8 cellular contexts compared by ENCODE assay signal in the genomic region with DNA sequence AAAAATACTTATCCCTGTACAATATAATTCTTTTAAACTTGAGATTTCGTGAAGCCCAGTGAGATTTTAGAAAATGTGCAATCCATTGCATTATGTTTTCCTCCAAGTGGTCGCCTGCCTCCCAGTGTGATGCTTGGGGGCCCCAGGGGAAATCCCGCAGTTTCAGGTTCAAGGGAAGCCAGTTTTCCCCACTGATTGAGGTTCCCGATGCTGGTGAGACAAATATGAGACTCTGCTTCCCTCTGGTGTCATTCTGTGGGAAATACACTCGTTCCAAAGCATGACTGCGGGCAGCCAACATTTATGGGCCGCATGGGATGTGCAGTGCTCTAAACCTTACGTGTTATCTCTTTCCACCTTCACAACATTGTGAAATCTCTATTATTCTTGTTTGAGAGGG.
DNase-seq lines count a peak whose midpoint lies in the region; ATAC-seq and TF ChIP-seq lines count a peak whose summit lies in the region.

No MANE protein-coding gene starts in this region.

- CTCF ChIA-PET in A673 (lab: Charles Lee), result interaction anchor here (0.7 to 1.9 kb wide), 7 partner anchors 159 to 479 kb away, joined by 3 to 22 read pairs (median 5); a partner anchor contains a TSS
- CTCF ChIA-PET in activated CD8-positive, alpha-beta T cell treated with anti-CD3 and anti-CD28 coated beads for 36 hours (lab: Charles Lee), result interaction anchor here (0.6 to 5.2 kb wide), 40 partner anchors 9 to 468 kb away, joined by 3 to 144 read pairs (median 4); no protein-coding TSS in a partner anchor

- H3K27me3 ChIP-seq in A673 (replicated peaks; ENCODE audit: insufficient read depth, low read depth, low read length, poor library complexity), result no peaks in the 10 kb centered on the region
- no peaks in the 10 kb centered on the region for H3K27me3 ChIP-seq in GM06990 (replicated peaks; ENCODE audit: control insufficient read depth, insufficient read depth, low read length)

- H3K27ac Mint-ChIP-seq in activated CD8-positive, alpha-beta T cell treated with anti-CD3 and anti-CD28 coated beads for 36 hours, result peak overlapping the region; percentile 7
- no peak overlapping the region for H3K27ac Mint-ChIP-seq in natural killer cell treated with Interleukin-12 subunit alpha and Interleukin-12 subunit beta and Interleukin-15 and Interleukin-18, amount 100 ng/mL, for 72 hours

- H3K27me3 Mint-ChIP-seq in activated CD8-positive, alpha-beta T cell treated with anti-CD3 and anti-CD28 coated beads for 36 hours, result no peaks in the 10 kb centered on the region
- no peaks in the 10 kb centered on the region for H3K27me3 Mint-ChIP-seq in natural killer cell treated with Interleukin-12 subunit alpha and Interleukin-12 subunit beta and Interleukin-15 and Interleukin-18, amount 100 ng/mL, for 72 hours

- no peaks in the 10 kb centered on the region for H3K9me3 ChIP-seq in A673 (ENCODE audit: low read depth, low read length, poor library complexity, severe bottlenecking)

- intact Hi-C loops in A673 (cut with micrococcal nuclease; ENCODE audit: unreplicated experiment), result loop anchor here (1.0 kb wide), 3 partner anchors 159 to 301 kb away; no protein-coding TSS in a partner anchor
- intact Hi-C loops in activated CD8-positive, alpha-beta T cell treated with anti-CD3 and anti-CD28 coated beads for 36 hours (cut with micrococcal nuclease), result loop anchor here (1.0 to 10.0 kb wide), 2 partner anchors 233 to 302 kb away; no protein-coding TSS in a partner anchor

- ATAC-seq in activated CD8-positive, alpha-beta T cell treated with anti-CD3 and anti-CD28 coated beads for 36 hours, result peak; percentile 60
- peak in 1 of 2 donors; percentile 48 for ATAC-seq in natural killer cell treated with Interleukin-12 subunit alpha and Interleukin-12 subunit beta and Interleukin-15 and Interleukin-18, amount 100 ng/mL, for 72 hours
- ATAC-seq in HG03354 (IDR thresholded peaks at IDR 0.05; ENCODE audit: poor library complexity, severe bottlenecking, unreplicated experiment), result no peak

- H3K27ac ChIP-seq in A673 (ENCODE audit: low read depth, low read length, poor library complexity, severe bottlenecking), result peak overlapping the region; percentile 57

- H3K4me3 Mint-ChIP-seq in activated CD8-positive, alpha-beta T cell treated with anti-CD3 and anti-CD28 coated beads for 36 hours, result no peak overlapping the region
- peak overlapping the region; percentile 60 for H3K4me3 Mint-ChIP-seq in natural killer cell treated with Interleukin-12 subunit alpha and Interleukin-12 subunit beta and Interleukin-15 and Interleukin-18, amount 100 ng/mL, for 72 hours

- H3K4me1 Mint-ChIP-seq in activated CD8-positive, alpha-beta T cell treated with anti-CD3 and anti-CD28 coated beads for 36 hours (ENCODE audit: low read depth), result peaks cover 41% of the 10 kb centered on the region
- peaks cover 39 to 53% of the 10 kb centered on the region in 2 donors for H3K4me1 Mint-ChIP-seq in natural killer cell treated with Interleukin-12 subunit alpha and Interleukin-12 subunit beta and Interleukin-15 and Interleukin-18, amount 100 ng/mL, for 72 hours (ENCODE audit: low read depth in 2 of 2)

- TSS peak; percentile 20 for BruUV-seq in A673 (replicated peaks; lab: Mats Ljungman, UMichigan)

- H3K4me1 ChIP-seq in A673 (ENCODE audit: insufficient read depth, low read length, poor library complexity, severe bottlenecking), result peaks cover 22% of the 10 kb centered on the region

- peaks cover 41% of the 10 kb centered on the region for H3K36me3 Mint-ChIP-seq in activated CD8-positive, alpha-beta T cell treated with anti-CD3 and anti-CD28 coated beads for 36 hours (ENCODE audit: low read depth)
- peaks cover 16% of the 10 kb centered on the region for H3K36me3 Mint-ChIP-seq in natural killer cell treated with Interleukin-12 subunit alpha and Interleukin-12 subunit beta and Interleukin-15 and Interleukin-18, amount 100 ng/mL, for 72 hours

- TF ChIP-seq CTCF in A673 (conservative IDR thresholded peaks at IDR 0.05; ENCODE audit: low read depth, low read length) (peak; percentile 78), GM06990 (IDR thresholded peaks at IDR 0.05; ENCODE audit: insufficient read depth, low read length, poor library complexity, severe bottlenecking) (peak; percentile 59)
- TF ChIP-seq CTCF in activated CD8-positive, alpha-beta T cell treated with anti-CD3 and anti-CD28 coated beads for 36 hours (IDR thresholded peaks at IDR 0.05), result peak; percentile 81

- POLR2A ChIA-PET in A673 (lab: Charles Lee; ENCODE audit: low non-redundant PET), result no interaction called here
- POLR2A ChIA-PET in activated CD8-positive, alpha-beta T cell treated with anti-CD3 and anti-CD28 coated beads for 36 hours (lab: Charles Lee), result no interaction called here

- no peak for TF ChIP-seq POLR2A in erythroblast (IDR thresholded peaks at IDR 0.05; ENCODE audit: low read length)

- H3K9me3 Mint-ChIP-seq in activated CD8-positive, alpha-beta T cell treated with anti-CD3 and anti-CD28 coated beads for 36 hours, result no peaks in the 10 kb centered on the region
- no peaks in the 10 kb centered on the region for H3K9me3 Mint-ChIP-seq in natural killer cell treated with Interleukin-12 subunit alpha and Interleukin-12 subunit beta and Interleukin-15 and Interleukin-18, amount 100 ng/mL, for 72 hours

- peak; percentile 88 for DNase-seq in A673 (ENCODE audit: low spot score)
- no peak for DNase-seq in GM06990 (ENCODE audit: extremely low read depth, insufficient read length)
- peak; percentile 54 for DNase-seq in NCI-H2171 treated with DMSO at 0.1 percent for 48 hours (lab: John Stamatoyannopoulos, UW)
- peak; percentile 46 for DNase-seq in activated CD8-positive, alpha-beta T cell treated with anti-CD3 and anti-CD28 coated beads for 36 hours
- DNase-seq in erythroblast (lab: John Stamatoyannopoulos, UW), result peak; percentile 23 to 57
- no peak for DNase-seq in natural killer cell treated with Interleukin-12 subunit alpha and Interleukin-12 subunit beta and Interleukin-15 and Interleukin-18, amount 100 ng/mL, for 72 hours (ENCODE audit: low spot score)
- no peak for DNase-seq in NCI-H446 treated with DMSO at 0.1 percent for 48 hours (lab: John Stamatoyannopoulos, UW)

- peaks cover 24% of the 10 kb centered on the region for H3K36me3 ChIP-seq in A673 (ENCODE audit: insufficient read depth, low read length, poor library complexity, severe bottlenecking)
- peaks cover 34% of the 10 kb centered on the region for H3K36me3 ChIP-seq in GM06990 (ENCODE audit: control insufficient read depth, insufficient read depth, low read length)

- no peak overlapping the region for H3K4me3 ChIP-seq in A673 (ENCODE audit: low read depth, low read length, poor library complexity, severe bottlenecking)
- H3K4me3 ChIP-seq in GM06990 (replicated peaks; ENCODE audit: low read depth, low read length), result no peak overlapping the region

Comparison
In these comparisons a context has a peak if more than half of its experiments do, and no peak if none do; other contexts are left out.
1. DNase-seq: peak in A673 (single experiment), NCI-H2171 treated with DMSO at 0.1 percent for 48 hours (single experiment), activated CD8-positive, alpha-beta T cell treated with anti-CD3 and anti-CD28 coated beads for 36 hours (single experiment) and erythroblast (2 of 2); none in GM06990 (single experiment), natural killer cell treated with Interleukin-12 subunit alpha and Interleukin-12 subunit beta and Interleukin-15 and Interleukin-18, amount 100 ng/mL, for 72 hours (single experiment) and NCI-H446 treated with DMSO at 0.1 percent for 48 hours (single experiment).
2. Peak in every context shown above with its lines, with median percentiles within 50 percentile points of each other: CTCF ChIP-seq.